8 cellular contexts compared by ENCODE assay signal in the genomic region with DNA sequence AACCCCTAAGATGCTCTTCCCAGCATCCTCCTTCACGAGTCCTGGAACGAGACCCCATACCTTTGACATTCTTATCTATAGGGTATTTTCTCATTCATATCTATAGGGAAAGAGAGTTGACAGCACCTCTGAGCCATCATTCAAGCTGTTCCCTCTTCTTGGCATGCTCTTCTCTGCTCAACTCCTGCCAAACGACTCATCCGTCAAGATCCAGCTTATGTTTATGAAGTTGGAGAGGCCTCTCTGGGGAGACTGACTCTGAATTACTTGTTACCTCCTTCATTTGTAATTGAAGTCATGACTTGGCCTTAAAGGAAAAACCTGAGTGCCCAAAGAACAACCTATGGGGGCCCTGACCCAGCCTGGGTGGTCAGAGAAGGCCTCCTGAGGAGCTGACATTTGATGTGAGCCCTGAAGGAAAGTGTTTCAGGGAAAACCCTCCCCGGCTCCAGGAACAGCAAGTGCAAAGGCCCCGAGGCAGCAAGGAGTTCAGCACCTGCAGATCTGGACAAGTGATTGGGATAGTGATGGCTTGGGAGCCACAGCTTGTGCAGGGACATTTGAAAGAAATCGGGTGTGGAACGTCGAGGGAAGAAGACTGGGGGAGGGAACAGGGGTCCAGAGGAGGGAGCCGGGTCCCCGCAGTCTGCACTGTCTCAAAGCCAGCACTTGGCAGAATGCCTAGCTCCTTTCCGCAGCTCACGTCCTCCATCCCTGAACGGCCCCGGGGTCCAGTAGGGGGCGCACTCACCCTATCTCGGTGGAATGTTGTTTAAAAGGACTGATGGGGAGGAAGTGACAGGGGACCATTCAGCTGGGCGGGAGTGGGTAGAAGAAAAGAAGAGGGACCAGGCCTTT. TPM values are rescaled to one million over a fixed set of nuclear protein-coding genes. Genes with fewer than 3 reads are reported as not detected.
DNase-seq lines count a peak whose midpoint lies in the region; ATAC-seq and TF ChIP-seq lines count a peak whose summit lies in the region.

No MANE protein-coding gene starts in this region.

- peaks cover 10% of the 10 kb centered on the region for H3K27me3 Mint-ChIP-seq in activated CD4-positive, alpha-beta memory T cell treated with anti-CD3 and anti-CD28 coated beads for 36 hours
- H3K27me3 Mint-ChIP-seq in stimulated activated memory B cell treated with anti-CD40 and anti-IgM and Interleukin-4, amounts not matched to agents 10 μg/mL and 1 μg/mL and 100 μg/mL, for 72 hours: peaks cover 78% of the 10 kb centered on the region

- no peak overlapping the region for H3K4me3 ChIP-seq in AG04449 (ENCODE audit: low read depth, low read length)

- intact Hi-C loops in activated CD4-positive, alpha-beta memory T cell treated with anti-CD3 and anti-CD28 coated beads for 36 hours (cut with micrococcal nuclease): loop anchor here (1.0 kb wide), 1 partner anchor 65 kb away; no protein-coding TSS in a partner anchor

- H3K4me1 Mint-ChIP-seq in activated CD4-positive, alpha-beta memory T cell treated with anti-CD3 and anti-CD28 coated beads for 36 hours (ENCODE audit: low read depth): no peaks in the 10 kb centered on the region
- H3K4me1 Mint-ChIP-seq in stimulated activated memory B cell treated with anti-CD40 and anti-IgM and Interleukin-4, amounts not matched to agents 10 μg/mL and 1 μg/mL and 100 μg/mL, for 72 hours: peaks cover 7% of the 10 kb centered on the region

- POLR2A ChIA-PET in AG04449 (lab: Yijun Ruan, JAX): interaction anchor here (0.6 to 1.1 kb wide), 2 partner anchors 59 to 190 kb away, joined by 4 to 5 read pairs; no protein-coding TSS in a partner anchor
- POLR2A ChIA-PET in activated CD4-positive, alpha-beta memory T cell treated with anti-CD3 and anti-CD28 coated beads for 36 hours (lab: Charles Lee): interaction anchor here (0.8 kb wide), 1 partner anchor 12 kb away, joined by 3 read pairs; no protein-coding TSS in a partner anchor

- peak; percentile 90 for TF ChIP-seq CTCF in AG04449 (IDR thresholded peaks at IDR 0.05; ENCODE audit: insufficient read depth, low read length, missing control alignments)

- no peak overlapping the region for H3K27ac Mint-ChIP-seq in activated CD4-positive, alpha-beta memory T cell treated with anti-CD3 and anti-CD28 coated beads for 36 hours
- no peak overlapping the region for H3K27ac Mint-ChIP-seq in stimulated activated memory B cell treated with anti-CD40 and anti-IgM and Interleukin-4, amounts not matched to agents 10 μg/mL and 1 μg/mL and 100 μg/mL, for 72 hours

- no peak overlapping the region for H3K4me3 Mint-ChIP-seq in activated CD4-positive, alpha-beta memory T cell treated with anti-CD3 and anti-CD28 coated beads for 36 hours
- H3K4me3 Mint-ChIP-seq in stimulated activated memory B cell treated with anti-CD40 and anti-IgM and Interleukin-4, amounts not matched to agents 10 μg/mL and 1 μg/mL and 100 μg/mL, for 72 hours: no peak overlapping the region

- H3K9me3 Mint-ChIP-seq in activated CD4-positive, alpha-beta memory T cell treated with anti-CD3 and anti-CD28 coated beads for 36 hours: peaks cover 6% of the 10 kb centered on the region
- H3K9me3 Mint-ChIP-seq in stimulated activated memory B cell treated with anti-CD40 and anti-IgM and Interleukin-4, amounts not matched to agents 10 μg/mL and 1 μg/mL and 100 μg/mL, for 72 hours: peaks cover 6% of the 10 kb centered on the region

- H3K36me3 Mint-ChIP-seq in activated CD4-positive, alpha-beta memory T cell treated with anti-CD3 and anti-CD28 coated beads for 36 hours: peaks cover 3% of the 10 kb centered on the region
- no peaks in the 10 kb centered on the region for H3K36me3 Mint-ChIP-seq in stimulated activated memory B cell treated with anti-CD40 and anti-IgM and Interleukin-4, amounts not matched to agents 10 μg/mL and 1 μg/mL and 100 μg/mL, for 72 hours

- DNase-seq in AG04449 (ENCODE audit: low read depth, low spot score) (no peak), GM19238 (ENCODE audit: insufficient read length, low spot score) (peak; percentile 78), NCI-H460 (ENCODE audit: extremely low read depth, low read depth) (peak; percentile 66), epidermal melanocyte (ENCODE audit: insufficient read length, low spot score) (peak; percentile 48), myocyte (ENCODE audit: low read depth) (peak; percentile 70)
- DNase-seq in activated CD4-positive, alpha-beta memory T cell treated with anti-CD3 and anti-CD28 coated beads for 36 hours: peak; percentile 86

- peak; percentile 53 for ATAC-seq in stimulated activated memory B cell treated with anti-CD40 and anti-IgM and Interleukin-4, amounts not matched to agents 10 μg/mL and 1 μg/mL and 100 μg/mL, for 72 hours
- ATAC-seq in GM18867 (IDR thresholded peaks at IDR 0.05; ENCODE audit: unreplicated experiment): no peak

- CTCF ChIA-PET in AG04449 (lab: Yijun Ruan, JAX): interaction anchor here (0.7 to 8.6 kb wide), 33 partner anchors 9 to 620 kb away, joined by 3 to 186 read pairs (median 5); partner anchors contain the start of genes CDA, DDOST and PINK1
- CTCF ChIA-PET in activated CD4-positive, alpha-beta memory T cell treated with anti-CD3 and anti-CD28 coated beads for 36 hours (lab: Charles Lee): interaction anchor here (0.6 to 3.9 kb wide), 15 partner anchors 9 to 620 kb away, joined by 3 to 75 read pairs (median 4); partner anchors contain the start of genes DDOST, FAM43B and PINK1

RNA-seq across cellular contexts. Expression of gene CDA, which starts 14.0 kb away (rescaled TPM):
- 0.35 TPM in 1 of 2 replicates, not detected in the other for total RNA-seq in NCI-H460 (2014; rRNA removed; shearing (Covaris generic))
- polyA plus RNA-seq in NCI-H460 (2014; cell fraction: nucleus; rRNA removed): not detected in 2 replicates
- total RNA-seq in activated CD4-positive, alpha-beta memory T cell treated with anti-CD3 and anti-CD28 coated beads for 36 hours: not detected
- 0.16 TPM in 1 of 2 replicates, not detected in the other for total RNA-seq in myocyte
- 3.4 TPM for polyA plus RNA-seq in myocyte (2012)

RNA-seq across cellular contexts. Expression of gene FAM43B, which starts 22.5 kb away (rescaled TPM):
- total RNA-seq in NCI-H460 (2014; rRNA removed; shearing (Covaris generic)): not detected in 2 replicates
- not detected in 2 replicates for polyA plus RNA-seq in NCI-H460 (2014; cell fraction: nucleus; rRNA removed)
- not detected for total RNA-seq in activated CD4-positive, alpha-beta memory T cell treated with anti-CD3 and anti-CD28 coated beads for 36 hours
- 0.08 TPM in 1 of 2 replicates, not detected in the other for total RNA-seq in myocyte
- 0.19 TPM for polyA plus RNA-seq in myocyte (2012)

RNA-seq across cellular contexts. Expression of gene PINK1, which starts 58.3 kb away (rescaled TPM):
- 6.1 and 6.7 TPM in 2 replicates for total RNA-seq in NCI-H460 (2014; rRNA removed; shearing (Covaris generic))
- 5.2 and 5.6 TPM in 2 replicates for polyA plus RNA-seq in NCI-H460 (2014; cell fraction: nucleus; rRNA removed)
- total RNA-seq in activated CD4-positive, alpha-beta memory T cell treated with anti-CD3 and anti-CD28 coated beads for 36 hours: 1 to 10 TPM; 4.4 to 4.8 TPM
- 115 and 127 TPM in 2 replicates for total RNA-seq in myocyte
- polyA plus RNA-seq in myocyte (2012): 130 TPM

Comparison
In these comparisons a context has a peak if more than half of its experiments do, and no peak if none do; other contexts are left out.
1. RNA of gene PINK1, which starts 58.3 kb away (total RNA-seq): 115 to 127 TPM in myocyte; 6.1 to 6.7 TPM in NCI-H460 and 4.4 to 4.8 TPM in activated CD4-positive, alpha-beta memory T cell treated with anti-CD3 and anti-CD28 coated beads for 36 hours; every median in the first group is over 10 times any median in the second.